ENCODE assay signal across 8 cellular contexts in genomic region chr7:111735661-111736323, GRCh38.
DNase-seq lines count a peak whose midpoint lies in the region; ATAC-seq, FAIRE-seq and TF ChIP-seq lines count a peak whose summit lies in the region.

No MANE protein-coding gene starts in this region.

- no peak overlapping the region for H3K9ac ChIP-seq in H1 (replicated peaks in 1 of 4; ENCODE audit: extremely low read depth in 1 of 4, low read depth in 3 of 4, low read length in 3 of 4)

- 56% methylated on average over 7 of the region's 7 CpGs; no CpG with 5 or more reads in 1 of the 2 experiments for WGBS in H1 (ENCODE audit: extremely low coverage in 1 of 2, insufficient coverage in 1 of 2, insufficient read length in 1 of 2, insufficient replicate concordance in 2 of 2, low coverage in 1 of 2, low lambda C conversion rate in 2 of 2, missing lambda C conversion rate in 1 of 2), 2 experiments

- no peak for TF ChIP-seq POLR2A in H1 (IDR thresholded peaks at IDR 0.05; ENCODE audit: control extremely low read depth in 1 of 2, low read depth in 2 of 2, low read length in 2 of 2)

- H2BK20ac ChIP-seq in H1 (ENCODE audit: low read length) = no peak overlapping the region

- no peaks in the 10 kb centered on the region for H3K36me3 ChIP-seq in H1 (ENCODE audit: control insufficient read depth in 2 of 4, insufficient read depth in 4 of 4, low read length in 3 of 4)

- H3K56ac ChIP-seq in H1 (replicated peaks; ENCODE audit: insufficient read length, low read depth, low read length) = no peak overlapping the region

- no peak overlapping the region for H2BK12ac ChIP-seq in H1 (ENCODE audit: low read depth, low read length)

- H2AFZ ChIP-seq in H1 (ENCODE audit: low read length) = no peak overlapping the region

- no peaks in the 10 kb centered on the region for H3K4me1 ChIP-seq in H1 (replicated peaks in 1 of 4; ENCODE audit: control insufficient read depth in 3 of 4, insufficient read depth in 4 of 4, low read length in 3 of 4)

- no peak overlapping the region for H3K18ac ChIP-seq in H1 (ENCODE audit: extremely low read depth, low read length)

- H3K79me2 ChIP-seq in H1 (ENCODE audit: control insufficient read depth in 1 of 2, insufficient read depth in 2 of 2, low read length in 2 of 2) = no peaks in the 10 kb centered on the region

- no peaks in the 10 kb centered on the region for H3K79me1 ChIP-seq in H1 (ENCODE audit: low read depth, low read length)

- no peaks in the 10 kb centered on the region for H3K27me3 ChIP-seq in H1 (replicated peaks in 1 of 4; ENCODE audit: control insufficient read depth in 3 of 4, extremely low read depth in 1 of 4, insufficient read depth in 3 of 4, low read length in 3 of 4)

- H3K27ac ChIP-seq in H1 (ENCODE audit: low read depth, low read length) = no peak overlapping the region

- H3K36me3 Mint-ChIP-seq in CD14-positive monocyte = no peaks in the 10 kb centered on the region

- FAIRE-seq in H1 (lab: Jason Lieb, UNC) = peak; percentile 92

- peaks cover 0 to 3% (median 2%) of the 10 kb centered on the region in 3 donors for H3K27me3 Mint-ChIP-seq in CD14-positive monocyte (ENCODE audit: low read depth in 3 of 3)

- H2BK15ac ChIP-seq in H1 (ENCODE audit: low read length) = no peak overlapping the region

- H4K20me1 ChIP-seq in H1 (replicated peaks in 1 of 2; ENCODE audit: control insufficient read depth in 1 of 2, insufficient read depth in 2 of 2, low read length in 2 of 2) = no peaks in the 10 kb centered on the region

- peak; percentile 98 for TF ChIP-seq CTCF in CD14-positive monocyte (IDR thresholded peaks at IDR 0.05)
- peak in 2 of 3 experiments; percentile 72 to 81; a peak in 3 of 4 replicates for TF ChIP-seq CTCF in H1 (IDR thresholded peaks at IDR 0.05; ENCODE audit: control extremely low read depth in 1 of 3, insufficient read depth in 1 of 3, low read depth in 1 of 3, low read length in 3 of 3)

- H3K23me2 ChIP-seq in H1 (ENCODE audit: low read depth, low read length) = no peaks in the 10 kb centered on the region

- no peak overlapping the region for H4K5ac ChIP-seq in H1 (ENCODE audit: insufficient read length, low read depth, low read length)

- ATAC-seq in GM18870 (IDR thresholded peaks at IDR 0.05; ENCODE audit: unreplicated experiment) = peak; percentile 90
- ATAC-seq in HG03196 (IDR thresholded peaks at IDR 0.05; ENCODE audit: unreplicated experiment) = peak; percentile 69

- no peak overlapping the region for H4K8ac ChIP-seq in H1 (ENCODE audit: extremely low read depth, insufficient read depth, low read length)

- H2BK120ac ChIP-seq in H1 (replicated peaks; ENCODE audit: low read depth, low read length) = no peak overlapping the region

- no peaks in the 10 kb centered on the region for H3K9me3 Mint-ChIP-seq in CD14-positive monocyte

- no peak overlapping the region for H3K4me2 ChIP-seq in H1 (ENCODE audit: insufficient read depth in 1 of 2, low read depth in 2 of 2, low read length in 2 of 2)

- CTCF ChIA-PET in H1 (lab: Charles Lee; ENCODE audit: partially characterized antibody) = interaction anchor here (0.6 to 1.8 kb wide), 20 partner anchors 9 to 1534 kb away, joined by 3 to 7 read pairs (median 4); no protein-coding TSS in a partner anchor

- no peak overlapping the region for H3K27ac Mint-ChIP-seq in CD14-positive monocyte

- H3K23ac ChIP-seq in H1 (ENCODE audit: insufficient read length) = no peak overlapping the region

- no peak for TF ChIP-seq EP300 in H1 (IDR thresholded peaks at IDR 0.05; ENCODE audit: borderline replicate concordance in 1 of 2, low read depth in 2 of 2, low read length in 2 of 2)

- DNase-seq in CD14-positive monocyte (ENCODE audit: low spot score) (no peak), NCI-H226 (peak; percentile 49), H1 (ENCODE audit: low read depth in 1 of 2, low spot score in 2 of 2) (peak; percentile 9 to 81), midbrain (lab: John Stamatoyannopoulos, UW) (peak; percentile 74), superior temporal gyrus (ENCODE audit: extremely low spot score) (peak; percentile 95)
- DNase-seq in activated CD4-positive, alpha-beta T cell treated with anti-CD3 and anti-CD28 coated beads for 48 hours = peak; percentile 63

- no peak overlapping the region for H3K4ac ChIP-seq in H1 (replicated peaks; ENCODE audit: insufficient read length, low read depth, low read length)

- no peak overlapping the region for H2AK5ac ChIP-seq in H1 (ENCODE audit: low read depth, low read length)

- H3K4me3 Mint-ChIP-seq in CD14-positive monocyte = no peak overlapping the region

- H4K91ac ChIP-seq in H1 (replicated peaks; ENCODE audit: insufficient read length, low read length) = no peak overlapping the region

- no peaks in the 10 kb centered on the region for H3K4me1 Mint-ChIP-seq in CD14-positive monocyte

- POLR2A ChIA-PET in H1 (lab: Charles Lee; ENCODE audit: partially characterized antibody) = no interaction called here

- no peaks in the 10 kb centered on the region for H3K9me3 ChIP-seq in H1 (ENCODE audit: insufficient read depth in 2 of 2, low read depth in 1 of 2, low read length in 1 of 2)

- intact Hi-C loops in CD14-positive monocyte (cut with micrococcal nuclease) = no loop called here

- no peak overlapping the region for H3K14ac ChIP-seq in H1 (ENCODE audit: insufficient read length)

- H3K4me3 ChIP-seq in H1 (ENCODE audit: extremely low read depth in 1 of 4, insufficient read depth in 2 of 4, low read depth in 3 of 4, low read length in 4 of 4) = no peak overlapping the region

- H2BK5ac ChIP-seq in H1 (ENCODE audit: low read depth, low read length) = no peak overlapping the region

- peak; percentile 93 to 94 for TF ChIP-seq RAD21 in H1 (IDR thresholded peaks at IDR 0.05 in 1 of 2, conservative IDR thresholded peaks at IDR 0.05 in 1 of 2; ENCODE audit: low read depth in 2 of 2, low read length in 2 of 2)

TF ChIP-seq in H1, 55 proteins besides CTCF, POLR2A, EP300 and RAD21:
- TF ChIP-seq CREB1 (IDR thresholded peaks at IDR 0.05) (0 out of 2 replicates have a peak, but pooled peaks have one; percentile 31), GTF2F1 (IDR thresholded peaks at IDR 0.05; ENCODE audit: borderline replicate concordance, low read depth, low read length) (no peak), SP1 (IDR thresholded peaks at IDR 0.05; ENCODE audit: low read depth, low read length) (no peak), CHD1 (IDR thresholded peaks at IDR 0.05; ENCODE audit: low read depth, low read length) (no peak), JUND (IDR thresholded peaks at IDR 0.05; ENCODE audit: low read length) (peak; percentile 88), ZNF274 (IDR thresholded peaks at IDR 0.05; ENCODE audit: borderline replicate concordance, extremely low read depth, low read length) (no peak), CEBPB (IDR thresholded peaks at IDR 0.05; ENCODE audit: low read depth, low read length) (peak; percentile 23; the same call in 1 of the 2 replicates), POLR2AphosphoS5 (IDR thresholded peaks at IDR 0.05; ENCODE audit: low read depth, low read length) (no peak), RXRA (IDR thresholded peaks at IDR 0.05; ENCODE audit: insufficient read depth, low read depth, low read length) (no peak), TEAD4 (IDR thresholded peaks at IDR 0.05; ENCODE audit: low read depth, low read length) (0 out of 2 replicates have a peak, but pooled peaks have one; percentile 39), CBX5 (IDR thresholded peaks at IDR 0.05; ENCODE audit: low read depth, low read length) (no peak), SP4 (IDR thresholded peaks at IDR 0.05; ENCODE audit: low read length) (no peak), BACH1 (IDR thresholded peaks at IDR 0.05; ENCODE audit: low read length) (no peak), ASH2L (IDR thresholded peaks at IDR 0.05; ENCODE audit: low read length) (no peak), EGR1 (IDR thresholded peaks at IDR 0.05; ENCODE audit: borderline replicate concordance, low read depth, low read length) (no peak)
